25 cellular contexts compared by ENCODE assay signal in the genomic region with DNA sequence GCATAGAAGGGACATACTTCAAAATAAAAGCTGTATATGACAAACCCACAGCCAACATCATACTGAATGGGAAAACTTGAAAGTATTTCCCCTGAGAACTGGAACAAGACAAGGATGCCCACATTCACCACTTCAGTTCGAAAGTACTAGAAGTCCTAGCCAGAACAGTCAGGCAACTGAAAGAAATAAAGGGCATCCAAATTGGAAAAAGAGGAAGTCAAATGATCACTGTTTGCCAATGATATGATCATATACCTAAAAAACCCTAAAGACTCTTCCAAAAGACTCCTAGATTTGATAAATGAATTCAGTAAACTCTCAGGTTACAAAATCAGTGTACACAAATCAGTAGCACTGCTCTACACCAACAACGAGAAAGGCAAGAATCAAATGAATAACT. TPM values are rescaled to one million over a fixed set of nuclear protein-coding genes. Genes with fewer than 3 reads are reported as not detected.
DNase-seq lines count a peak whose midpoint lies in the region; ATAC-seq, FAIRE-seq and TF ChIP-seq lines count a peak whose summit lies in the region.
"Had no signal": no experiment of that assay in that cellular context is flagged by ENCODE, and none has a peak within 500 bp of the region (broad histone marks: within the 10 kb centered on the region; RNA-seq: fewer than 3 reads in every experiment).

No MANE protein-coding gene starts in this region.

- H3K9me3 ChIP-seq in K562 (replicated peaks; ENCODE audit: control insufficient read depth, insufficient read depth, low read depth, low read length) = no peaks in the 10 kb centered on the region
- H3K9me3 ChIP-seq: BE2C had no signal

- DNase-seq in GM12891 (ENCODE audit: insufficient read length, low spot score) (no peak), GM19239 (ENCODE audit: insufficient read length, low spot score) (no peak), OCI-M1 (lab: John Stamatoyannopoulos, UW) (peak; percentile 5), K562 (ENCODE audit: extremely low read depth in 1 of 4, low spot score in 3 of 4) (no peak), left colon (no peak), posterior vena cava (ENCODE audit: low spot score) (no peak)
- no peak for DNase-seq in stimulated activated naive B cell treated with anti-CD40 and anti-IgM and Interleukin-4, amounts not matched to agents 10 μg/mL and 1 μg/mL and 100 μg/mL, for 72 hours
- DNase-seq: 8988T; ACHN; BE2C; C1 segment of cervical spinal cord; CD4-positive, alpha-beta memory T cell; CD4-positive, CD25-positive, alpha-beta regulatory T cell; CD8-positive, alpha-beta memory T cell; COR-L47; DMS 273 treated with DMSO at 0.1 percent for 48 hours; DMS79 treated with DMSO at 0.1 percent for 48 hours; GF-D8 had no signal

- H3K4me1 ChIP-seq in K562 (replicated peaks in 1 of 2; ENCODE audit: control insufficient read depth in 2 of 2, insufficient read depth in 2 of 2, low read length in 2 of 2) = no peaks in the 10 kb centered on the region
- H3K4me1 ChIP-seq: BE2C, BLaER1 had no signal

- H3K4me3 ChIP-seq in K562 = no peak overlapping the region
- H3K4me3 ChIP-seq: BLaER1 had no signal

- no peak overlapping the region for H3K27ac Mint-ChIP-seq in stimulated activated naive B cell treated with anti-CD40 and anti-IgM and Interleukin-4, amounts not matched to agents 10 μg/mL and 1 μg/mL and 100 μg/mL, for 72 hours
- H3K27ac Mint-ChIP-seq: CD4-positive, alpha-beta memory T cell; CD8-positive, alpha-beta memory T cell had no signal

- POLR2A ChIA-PET in K562 (lab: Yijun Ruan, JAX) = no interaction called here

- BruUV-seq in K562 (replicated peaks; lab: Mats Ljungman, UMichigan) = no TSS peak

- 0% methylated on average over 2 of the region's 2 CpGs for WGBS in K562 (ENCODE audit: insufficient coverage, low coverage, missing lambda C conversion rate)

- TF ChIP-seq CTCF in K562 (IDR thresholded peaks at IDR 0.05 in 2 of 3, conservative IDR thresholded peaks at IDR 0.05 in 1 of 3; ENCODE audit: insufficient read depth in 2 of 3, low read depth in 1 of 3, low read length in 3 of 3) = no peak

- TF ChIP-seq RAD21 in K562 (CRISPR knock-in tag; conservative IDR thresholded peaks at IDR 0.05 in 1 of 2, IDR thresholded peaks at IDR 0.05 in 1 of 2) = no peak

- H3K36me3 ChIP-seq in K562 (ENCODE audit: control insufficient read depth, insufficient read depth, low read length) = no peaks in the 10 kb centered on the region
- H3K36me3 ChIP-seq: BE2C had no signal

- H3K27me3 Mint-ChIP-seq in stimulated activated naive B cell treated with anti-CD40 and anti-IgM and Interleukin-4, amounts not matched to agents 10 μg/mL and 1 μg/mL and 100 μg/mL, for 72 hours = no peaks in the 10 kb centered on the region
- H3K27me3 Mint-ChIP-seq: CD4-positive, alpha-beta memory T cell; CD4-positive, CD25-positive, alpha-beta regulatory T cell; CD8-positive, alpha-beta memory T cell had no signal

- no peak for TF ChIP-seq EP300 in K562 (IDR thresholded peaks at IDR 0.05; ENCODE audit: low read length)

- peaks cover 0 to 4% of the 10 kb centered on the region in 2 donors for H3K9me3 Mint-ChIP-seq in stimulated activated naive B cell treated with anti-CD40 and anti-IgM and Interleukin-4, amounts not matched to agents 10 μg/mL and 1 μg/mL and 100 μg/mL, for 72 hours

- H3K9me1 ChIP-seq in K562 (ENCODE audit: control insufficient read depth, insufficient read depth, low read length) = no peaks in the 10 kb centered on the region

- H3K4me3 Mint-ChIP-seq in stimulated activated naive B cell treated with anti-CD40 and anti-IgM and Interleukin-4, amounts not matched to agents 10 μg/mL and 1 μg/mL and 100 μg/mL, for 72 hours = no peak overlapping the region
- H3K4me3 Mint-ChIP-seq: CD14-positive monocyte; CD4-positive, alpha-beta memory T cell; CD4-positive, CD25-positive, alpha-beta regulatory T cell; CD8-positive, alpha-beta memory T cell had no signal

- FAIRE-seq in GM12891 (lab: Jason Lieb, UNC) (no peak), GM19239 (lab: Jason Lieb, UNC) (peak; percentile 72), K562 (lab: Jason Lieb, UNC) (no peak)
- FAIRE-seq: A204.1, G401.6, GM12892, GM18507 had no signal

- no peaks in the 10 kb centered on the region for H3K4me1 Mint-ChIP-seq in stimulated activated naive B cell treated with anti-CD40 and anti-IgM and Interleukin-4, amounts not matched to agents 10 μg/mL and 1 μg/mL and 100 μg/mL, for 72 hours
- H3K4me1 Mint-ChIP-seq: CD14-positive monocyte; CD4-positive, alpha-beta memory T cell; CD8-positive, alpha-beta memory T cell had no signal

- no peaks in the 10 kb centered on the region for H4K20me1 ChIP-seq in K562 (replicated peaks; ENCODE audit: control insufficient read depth, insufficient read depth, low read length)
- H4K20me1 ChIP-seq: BLaER1 had no signal

- in situ Hi-C loops in K562 (cut with MboI) = no loop called here

- no peak overlapping the region for H2AFZ ChIP-seq in K562 (ENCODE audit: low read depth, low read length)

- intact Hi-C loops in K562 (cut with micrococcal nuclease) (no loop called here), left colon (cut with DNase I, micrococcal nuclease) (no loop called here), posterior vena cava (cut with DNase I) (no loop called here)

- H3K27me3 ChIP-seq in K562 (ENCODE audit: control insufficient read depth in 2 of 2, insufficient read depth in 2 of 2, low read length in 2 of 2) = no peaks in the 10 kb centered on the region
- H3K27me3 ChIP-seq: BE2C, BLaER1 had no signal

- no peak for ATAC-seq in K562
- ATAC-seq in HG03354 (IDR thresholded peaks at IDR 0.05; ENCODE audit: poor library complexity, severe bottlenecking, unreplicated experiment) = no peak
- ATAC-seq in left colon = no peak
- no peak for ATAC-seq in stimulated activated naive B cell treated with anti-CD40 and anti-IgM and Interleukin-4, amounts not matched to agents 10 μg/mL and 1 μg/mL and 100 μg/mL, for 72 hours (replicated peaks)

- peaks cover 7 to 27% of the 10 kb centered on the region in 2 donors for H3K36me3 Mint-ChIP-seq in stimulated activated naive B cell treated with anti-CD40 and anti-IgM and Interleukin-4, amounts not matched to agents 10 μg/mL and 1 μg/mL and 100 μg/mL, for 72 hours

- CTCF ChIA-PET in K562 (lab: Yijun Ruan, JAX; ENCODE audit: low intra/inter-chr PET ratio) = no interaction called here

- TF ChIP-seq POLR2A in GM12891 (IDR thresholded peaks at IDR 0.05; ENCODE audit: low read depth, low read length) (no peak), K562 (conservative IDR thresholded peaks at IDR 0.05) (no peak)

- H3K4me2 ChIP-seq in K562 (ENCODE audit: insufficient read depth, low read length) = no peak overlapping the region
- H3K4me2 ChIP-seq: BLaER1 had no signal

- no peak overlapping the region for H3K27ac ChIP-seq in K562 (ENCODE audit: extremely low read depth, low read depth, low read length)
- H3K27ac ChIP-seq: BLaER1 had no signal

- H3K9ac ChIP-seq in K562 (ENCODE audit: insufficient read depth in 1 of 2, low read depth in 2 of 2, low read length in 2 of 2) = no peak overlapping the region
- H3K9ac ChIP-seq: BLaER1 had no signal

- no peaks in the 10 kb centered on the region for H3K79me2 ChIP-seq in K562 (ENCODE audit: control insufficient read depth, insufficient read depth, low read length)

TF ChIP-seq in GM12891, 5 proteins besides CTCF, POLR2A, EP300 and RAD21 (continues in another document):
- no peak for TF ChIP-seq PAX5 (IDR thresholded peaks at IDR 0.05; ENCODE audit: insufficient read depth, low read length, severe bottlenecking)

RNA-seq across cellular contexts. Expression of a gene that starts 40.7 kb away (rescaled TPM):
- polyA plus RNA-seq in GM12891 (2012; ENCODE audit: low read depth, missing spikeins) = 0.37 TPM
- total RNA-seq in K562 (2011; cell fraction: chromatin; rRNA removed; ENCODE audit: low replicate concordance) = 1.5 and 2.6 TPM in 2 replicates
- total RNA-seq in K562 (2011; cell fraction: nucleolus; rRNA removed) = 1.7 and 2.1 TPM in 2 replicates
- 1.5 and 2.3 TPM in 2 replicates for total RNA-seq in K562 (2011; cell fraction: nucleoplasm; rRNA removed)
- total RNA-seq in K562 (2014; rRNA removed) (1.0 and 1.1 TPM in 2 replicates), K562 (2014; rRNA removed; fragmentation: Illumina TruSeq; extraction: Trizol) (0.76 and 1.1 TPM in 2 replicates), K562 (2015; rRNA removed; fragmentation: Illumina TruSeq; extraction: Trizol) (0.83 and 0.94 TPM in 2 replicates), K562 (2021) (0.78 and 1.0 TPM in 2 replicates), left colon (10 to 100 TPM; 21.7 to 29.9 TPM), posterior vena cava (1 to 10 TPM; 7.0 to 7.5 TPM)
- polyA plus RNA-seq in K562 (2011; rRNA removed) (0.74 and 0.91 TPM in 2 replicates), K562 (2014; fragmentation: Illumina TruSeq; extraction: Trizol) (0.94 and 1.3 TPM in 2 replicates), K562 (2014; fragmentation: Nextera tagmentation; extraction: Ambion mirVana) (under 1 TPM; 0.15 to 0.25 TPM), K562 (2014; rRNA removed) (0.99 and 1.2 TPM in 2 replicates)
- polyA plus RNA-seq in K562 (2011; cell fraction: cytosol; rRNA removed) = 0.43 and 1.1 TPM in 2 replicates
- 0.92 and 1.5 TPM in 2 replicates for polyA plus RNA-seq in K562 (2011; cell fraction: nucleus; rRNA removed)
- polyA plus RNA-seq in K562 (2012) = 0.66 and 0.71 TPM in 2 replicates
- 0.53 and 1.4 TPM in 2 replicates for polyA minus RNA-seq in K562 (2011; rRNA and poly(A)+ RNA removed)
- polyA minus RNA-seq in K562 (2011; cell fraction: cytosol; rRNA and poly(A)+ RNA removed) = 0.19 and 1.0 TPM in 2 replicates
- 1.3 and 2.0 TPM in 2 replicates for polyA minus RNA-seq in K562 (2011; cell fraction: nucleus; rRNA and poly(A)+ RNA removed)

RNA-seq across cellular contexts. Expression of a gene that starts 42.0 kb away (rescaled TPM):
- 3.7 TPM for polyA plus RNA-seq in GM12891 (2012; ENCODE audit: low read depth, missing spikeins)
- 3.8 and 9.7 TPM in 2 replicates for total RNA-seq in K562 (2011; cell fraction: chromatin; rRNA removed; ENCODE audit: low replicate concordance)
- total RNA-seq in K562 (2011; cell fraction: nucleolus; rRNA removed) = 2.2 and 2.9 TPM in 2 replicates
- total RNA-seq in K562 (2011; cell fraction: nucleoplasm; rRNA removed) = 7.3 and 13.3 TPM in 2 replicates
- 2.3 and 2.9 TPM in 2 replicates for total RNA-seq in K562 (2014; rRNA removed)
- 4.5 and 4.8 TPM in 2 replicates for total RNA-seq in K562 (2014; rRNA removed; fragmentation: Illumina TruSeq; extraction: Trizol)
- total RNA-seq in K562 (2015; rRNA removed; fragmentation: Illumina TruSeq; extraction: Trizol) = 3.5 and 3.7 TPM in 2 replicates
- 3.5 and 3.6 TPM in 2 replicates for total RNA-seq in K562 (2021)
- polyA plus RNA-seq in K562 (2011; rRNA removed) = 3.1 and 3.7 TPM in 2 replicates
- 0.78 and 1.9 TPM in 2 replicates for polyA plus RNA-seq in K562 (2011; cell fraction: cytosol; rRNA removed)
- 3.7 and 5.0 TPM in 2 replicates for polyA plus RNA-seq in K562 (2011; cell fraction: nucleus; rRNA removed)
- 2.6 and 3.9 TPM in 2 replicates for polyA plus RNA-seq in K562 (2012)
- polyA plus RNA-seq in K562 (2014; fragmentation: Illumina TruSeq; extraction: Trizol) = 3.7 and 4.4 TPM in 2 replicates
- polyA plus RNA-seq in K562 (2014; fragmentation: Nextera tagmentation; extraction: Ambion mirVana) = 1 to 10 TPM; 2.1 TPM
- polyA plus RNA-seq in K562 (2014; rRNA removed) = 3.4 and 5.0 TPM in 2 replicates
- polyA minus RNA-seq in K562 (2011; rRNA and poly(A)+ RNA removed) = 4.7 and 6.3 TPM in 2 replicates
- 0.86 and 2.7 TPM in 2 replicates for polyA minus RNA-seq in K562 (2011; cell fraction: cytosol; rRNA and poly(A)+ RNA removed)
- 2.2 and 3.2 TPM in 2 replicates for polyA minus RNA-seq in K562 (2011; cell fraction: nucleus; rRNA and poly(A)+ RNA removed)
- total RNA-seq in left colon = 1 to 10 TPM; 6.3 to 8.5 TPM
- 1 to 10 TPM; 7.8 to 9.1 TPM for total RNA-seq in posterior vena cava
